ENCODE assay signal across 8 cellular contexts in the genomic region with DNA sequence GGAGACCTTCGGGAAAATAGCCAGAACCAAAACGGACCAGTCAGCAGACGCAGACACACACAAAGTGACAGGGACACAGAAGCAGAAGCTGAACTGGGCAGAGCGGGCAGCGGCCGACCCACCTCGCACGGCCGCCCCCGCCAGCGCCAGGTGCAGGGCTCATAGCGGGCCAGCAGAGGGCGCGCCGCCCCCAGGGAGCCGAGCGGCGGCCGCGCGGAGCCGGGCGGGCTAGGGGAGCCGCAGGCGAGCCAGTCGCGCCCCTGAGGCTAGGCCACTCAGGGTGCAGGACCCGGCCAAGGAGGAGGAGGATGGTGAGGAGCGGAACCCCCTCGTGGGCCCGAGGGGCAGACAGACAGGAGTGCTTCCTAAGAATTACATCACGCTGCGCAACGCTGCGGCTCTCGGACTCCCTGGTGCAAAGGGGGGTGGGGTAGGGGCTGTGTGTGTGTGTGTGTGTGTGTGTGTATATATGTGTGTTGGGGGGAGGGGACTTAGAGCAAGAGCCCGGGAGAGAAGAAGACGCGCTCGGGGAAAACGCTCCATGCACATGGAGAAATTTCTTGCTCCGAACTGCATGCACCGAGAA.
DNase-seq lines count a peak whose midpoint lies in the region; ATAC-seq and TF ChIP-seq lines count a peak whose summit lies in the region.

No MANE protein-coding gene starts in this region.

- no peak overlapping the region for H3K27ac ChIP-seq in mucosa of rectum (ENCODE audit: low read depth in 2 of 2, low read length in 2 of 2)

- peak overlapping the region; percentile 57 for H3K4me3 Mint-ChIP-seq in stimulated activated effector memory CD8-positive, alpha-beta T cell treated with anti-CD3 and anti-CD28 coated beads, Interleukin-12 subunit alpha, Interleukin-12 subunit beta, amount 100 ng/mL, for 72 hours

- TF ChIP-seq POLR2A in erythroblast (IDR thresholded peaks at IDR 0.05; ENCODE audit: low read length): no peak

- H3K4me3 ChIP-seq in mucosa of rectum (ENCODE audit: low read length in 2 of 2): peak overlapping the region; percentile 47 to 65

- H3K9me3 ChIP-seq in mucosa of rectum (ENCODE audit: control insufficient read depth in 2 of 2, low read length in 2 of 2): no peaks in the 10 kb centered on the region

- DNase-seq in NCI-H146 (lab: John Stamatoyannopoulos, UW) (peak; percentile 21), NCI-H146 treated with DMSO at 0.1 percent for 48 hours (lab: John Stamatoyannopoulos, UW; ENCODE audit: unreplicated experiment) (no peak), NCI-H748 treated with DMSO at 0.1 percent for 48 hours (lab: John Stamatoyannopoulos, UW) (peak; percentile 42), erythroblast (lab: John Stamatoyannopoulos, UW) (peak; percentile 44 to 70)
- peak; percentile 75 for DNase-seq in activated CD8-positive, alpha-beta memory T cell treated with anti-CD3 and anti-CD28 coated beads, Interleukin-2, amount 50 U/mL, for 4 hours
- peak; percentile 82 to 83 for DNase-seq in stimulated activated effector memory CD8-positive, alpha-beta T cell treated with anti-CD3 and anti-CD28 coated beads, Interleukin-12 subunit alpha, Interleukin-12 subunit beta, amount 100 ng/mL, for 72 hours (ENCODE audit: low spot score in 2 of 2)

- no peaks in the 10 kb centered on the region for H3K9me3 Mint-ChIP-seq in stimulated activated effector memory CD8-positive, alpha-beta T cell treated with anti-CD3 and anti-CD28 coated beads, Interleukin-12 subunit alpha, Interleukin-12 subunit beta, amount 100 ng/mL, for 72 hours

- peaks cover 36 to 50% of the 10 kb centered on the region in 2 donors for H3K27me3 ChIP-seq in mucosa of rectum (ENCODE audit: control insufficient read depth in 2 of 2, insufficient read depth in 2 of 2, low read length in 2 of 2)

- ATAC-seq in HG03103 (IDR thresholded peaks at IDR 0.05; ENCODE audit: low read depth, unreplicated experiment): peak; percentile 54
- peak; percentile 73 for ATAC-seq in stimulated activated effector memory CD8-positive, alpha-beta T cell treated with anti-CD3 and anti-CD28 coated beads, Interleukin-12 subunit alpha, Interleukin-12 subunit beta, amount 100 ng/mL, for 72 hours

- no peak overlapping the region for H3K27ac Mint-ChIP-seq in stimulated activated effector memory CD8-positive, alpha-beta T cell treated with anti-CD3 and anti-CD28 coated beads, Interleukin-12 subunit alpha, Interleukin-12 subunit beta, amount 100 ng/mL, for 72 hours

- peaks cover 9% of the 10 kb centered on the region in 2 donors for H3K4me1 ChIP-seq in mucosa of rectum (ENCODE audit: control insufficient read depth in 2 of 2, insufficient read depth in 2 of 2, low read length in 2 of 2)

- no peaks in the 10 kb centered on the region for H3K36me3 ChIP-seq in mucosa of rectum (ENCODE audit: control insufficient read depth in 2 of 2, insufficient read depth in 2 of 2, low read length in 2 of 2)

- H3K36me3 Mint-ChIP-seq in stimulated activated effector memory CD8-positive, alpha-beta T cell treated with anti-CD3 and anti-CD28 coated beads, Interleukin-12 subunit alpha, Interleukin-12 subunit beta, amount 100 ng/mL, for 72 hours: no peaks in the 10 kb centered on the region

- peaks cover 20% of the 10 kb centered on the region for H3K4me1 Mint-ChIP-seq in stimulated activated effector memory CD8-positive, alpha-beta T cell treated with anti-CD3 and anti-CD28 coated beads, Interleukin-12 subunit alpha, Interleukin-12 subunit beta, amount 100 ng/mL, for 72 hours

- no peak overlapping the region for H3K9ac ChIP-seq in mucosa of rectum (ENCODE audit: low read depth in 1 of 2, low read length in 2 of 2)
